In genomic region chr1:214603819-214604252, GRCh38 we compare ENCODE assay signal across 8 cellular contexts. TPM values are rescaled to one million over a fixed set of nuclear protein-coding genes. Genes with fewer than 3 reads are reported as not detected.
DNase-seq lines count a peak whose midpoint lies in the region; ATAC-seq and TF ChIP-seq lines count a peak whose summit lies in the region.

No MANE protein-coding gene starts in this region.

- TF ChIP-seq CTCF in chondrocyte (IDR thresholded peaks at IDR 0.05): no peak

- CTCF ChIA-PET in naive thymus-derived CD4-positive, alpha-beta T cell (lab: Charles Lee): interaction anchor here (0.7 to 1.4 kb wide), 4 partner anchors 10 to 1003 kb away, joined by 3 to 4 read pairs (median 3); no protein-coding TSS in a partner anchor

- H3K9me3 ChIP-seq in naive thymus-derived CD4-positive, alpha-beta T cell (ENCODE audit: control insufficient read depth in 2 of 3, low read length in 3 of 3): no peaks in the 10 kb centered on the region

- no peaks in the 10 kb centered on the region for H3K9me3 Mint-ChIP-seq in chondrocyte (ENCODE audit: low read depth)
- peaks cover 0 to 4% (median 0%) of the 10 kb centered on the region in 11 donors for H3K9me3 Mint-ChIP-seq in naive thymus-derived CD4-positive, alpha-beta T cell

- peaks cover 0 to 6% of the 10 kb centered on the region in 2 donors for H3K4me1 ChIP-seq in naive thymus-derived CD4-positive, alpha-beta T cell (ENCODE audit: control insufficient read depth in 2 of 2, insufficient read depth in 2 of 2, low read length in 2 of 2)

- H3K36me3 ChIP-seq in naive thymus-derived CD4-positive, alpha-beta T cell (ENCODE audit: control insufficient read depth in 2 of 3, insufficient read depth in 3 of 3, low read length in 3 of 3): peaks cover 0 to 5% (median 0%) of the 10 kb centered on the region in 3 experiments

- peaks cover 21% of the 10 kb centered on the region for H3K4me1 Mint-ChIP-seq in chondrocyte (ENCODE audit: low read depth)
- H3K4me1 Mint-ChIP-seq in naive thymus-derived CD4-positive, alpha-beta T cell: peaks cover 6 to 29% (median 24%) of the 10 kb centered on the region in 7 donors

- H3K27me3 Mint-ChIP-seq in chondrocyte (ENCODE audit: low read depth): no peaks in the 10 kb centered on the region
- H3K27me3 Mint-ChIP-seq in naive thymus-derived CD4-positive, alpha-beta T cell: peaks cover 0 to 2% (median 0%) of the 10 kb centered on the region in 5 donors

- H3K27ac ChIP-seq in naive thymus-derived CD4-positive, alpha-beta T cell (ENCODE audit: low read depth, low read length): peak overlapping the region; percentile 48

- H3K36me3 Mint-ChIP-seq in chondrocyte (ENCODE audit: low read depth): no peaks in the 10 kb centered on the region
- peaks cover 0 to 6% (median 0%) of the 10 kb centered on the region in 5 donors for H3K36me3 Mint-ChIP-seq in naive thymus-derived CD4-positive, alpha-beta T cell

- POLR2A ChIA-PET in naive thymus-derived CD4-positive, alpha-beta T cell (lab: Charles Lee): interaction anchor here (1.2 kb wide), 1 partner anchor 38 kb away, joined by 5 read pairs; no protein-coding TSS in a partner anchor

- peak overlapping the region; percentile 60 for H3K4me3 ChIP-seq in naive thymus-derived CD4-positive, alpha-beta T cell (ENCODE audit: low read length)

- H3K27ac Mint-ChIP-seq in chondrocyte (ENCODE audit: unreplicated experiment): peak overlapping the region; percentile 83
- peak overlapping the region in 6 of 9 donors; percentile 19 to 98 (median 86) for H3K27ac Mint-ChIP-seq in naive thymus-derived CD4-positive, alpha-beta T cell

- H3K27me3 ChIP-seq in naive thymus-derived CD4-positive, alpha-beta T cell (ENCODE audit: control insufficient read depth in 2 of 2, insufficient read depth in 2 of 2, low read length in 2 of 2): no peaks in the 10 kb centered on the region

- H3K4me3 Mint-ChIP-seq in chondrocyte (ENCODE audit: unreplicated experiment): peak overlapping the region; percentile 89
- H3K4me3 Mint-ChIP-seq in naive thymus-derived CD4-positive, alpha-beta T cell: peak overlapping the region; percentile 86 to 97 (median 92)

- ATAC-seq in naive thymus-derived CD4-positive, alpha-beta T cell: no peak

- intact Hi-C loops in naive thymus-derived CD4-positive, alpha-beta T cell (cut with micrococcal nuclease): loop anchor here (1.0 to 5.0 kb wide), 6 partner anchors 25 to 323 kb away; partner anchors contain the start of gene SMYD2 (in 1 of the 2)

- DNase-seq in NCI-H524 (lab: John Stamatoyannopoulos, UW) (peak; percentile 1 to 13), NCI-H524 treated with DMSO at 0.1 percent for 48 hours (lab: John Stamatoyannopoulos, UW) (no peak), NCI-H69 (lab: John Stamatoyannopoulos, UW) (peak; percentile 65), chondrocyte (ENCODE audit: low spot score) (no peak), NCI-H2171 (lab: John Stamatoyannopoulos, UW) (no peak), nucleus accumbens (lab: John Stamatoyannopoulos, UW) (no peak), NCI-H226 (no peak)
- no peak for DNase-seq in naive thymus-derived CD4-positive, alpha-beta T cell

RNA-seq across cellular contexts. Expression of gene CENPF, which starts 0.8 kb away (rescaled TPM):
- 9.4 to 22.3 TPM (median 19.8 TPM) in 3 replicates for total RNA-seq in chondrocyte
- total RNA-seq in naive thymus-derived CD4-positive, alpha-beta T cell: 10 to 100 TPM in 1 of 5 experiments, 1 to 10 TPM in 4; 2.1 to 79.9 (median 4.1) TPM
- polyA plus RNA-seq in naive thymus-derived CD4-positive, alpha-beta T cell: 1 to 10 TPM in 1 of 2 donors, under 1 TPM in 1; 0.83 to 2.3 TPM

RNA-seq across cellular contexts. Expression of gene PTPN14, which starts 52.4 kb away (rescaled TPM):
- 125 to 174 TPM (median 136 TPM) in 3 replicates for total RNA-seq in chondrocyte
- total RNA-seq in naive thymus-derived CD4-positive, alpha-beta T cell: 1 to 10 TPM in 1 of 5 experiments, under 1 TPM in 4; 0.03 to 5.8 (median 0.07) TPM
- under 1 TPM in 1 of 2 donors, not detected in 1; 0.06 TPM for polyA plus RNA-seq in naive thymus-derived CD4-positive, alpha-beta T cell

Comparison
In these comparisons a context has a peak if more than half of its experiments do, and no peak if none do; other contexts are left out.
1. DNase-seq: peak in NCI-H524 (2 of 2) and NCI-H69 (single experiment); none in NCI-H524 treated with DMSO at 0.1 percent for 48 hours (single experiment), chondrocyte (single experiment), naive thymus-derived CD4-positive, alpha-beta T cell (0 of 9), NCI-H2171 (single experiment), nucleus accumbens (0 of 56) and NCI-H226 (single experiment).
2. RNA of gene PTPN14, which starts 52.4 kb away (total RNA-seq): 125 to 174 TPM in chondrocyte; 0.03 to 5.8 TPM in naive thymus-derived CD4-positive, alpha-beta T cell; every median in the first group is over 10 times any median in the second.